ENCODE assay signal across 11 cellular contexts in the genomic region with DNA sequence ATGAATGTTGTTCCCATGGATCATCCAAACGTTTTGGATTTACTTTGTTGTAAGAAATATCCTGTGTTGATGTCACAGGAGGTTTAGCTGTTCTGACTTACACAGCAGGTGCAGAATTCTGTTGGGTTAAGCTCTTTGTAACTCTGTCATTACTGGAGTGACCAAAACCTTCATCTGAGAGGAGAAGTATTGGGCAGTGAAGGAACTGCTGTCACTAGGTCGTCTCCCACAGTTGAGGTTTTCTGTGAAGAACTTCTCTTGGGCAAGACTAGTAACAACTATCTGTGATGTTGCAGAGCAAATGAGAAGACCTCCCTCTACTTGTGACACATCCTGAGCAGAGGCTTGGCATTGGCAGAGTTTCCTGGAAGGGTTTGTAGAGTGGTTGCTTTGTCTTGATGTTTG. TPM values are rescaled to one million over a fixed set of nuclear protein-coding genes. Genes with fewer than 3 reads are reported as not detected.
DNase-seq lines count a peak whose midpoint lies in the region; ATAC-seq and TF ChIP-seq lines count a peak whose summit lies in the region.
"Had no signal": no experiment of that assay in that cellular context is flagged by ENCODE, and none has a peak within 500 bp of the region (broad histone marks: within the 10 kb centered on the region; RNA-seq: fewer than 3 reads in every experiment).

No MANE protein-coding gene starts in this region.

- 48% methylated on average over 2 of the region's 2 CpGs for WGBS in hepatocyte (ENCODE audit: low lambda C conversion rate, missing lambda C conversion rate)

- no peaks in the 10 kb centered on the region for H3K36me3 ChIP-seq in SU-DHL-6 (ENCODE audit: low read length)
- H3K36me3 ChIP-seq in hepatocyte (replicated peaks; ENCODE audit: insufficient read depth, low read depth): no peaks in the 10 kb centered on the region
- H3K36me3 ChIP-seq in tibial artery: no peaks in the 10 kb centered on the region
- H3K36me3 ChIP-seq: BE2C, neutrophil had no signal

- H3K27me3 ChIP-seq in SU-DHL-6 (ENCODE audit: low read length) (no peaks in the 10 kb centered on the region), hepatocyte (no peaks in the 10 kb centered on the region), tibial artery (no peaks in the 10 kb centered on the region)
- H3K27me3 ChIP-seq: BE2C had no signal

- peaks cover 13% of the 10 kb centered on the region for H3K4me1 Mint-ChIP-seq in activated naive CD4-positive, alpha-beta T cell treated with anti-CD3 and anti-CD28 coated beads for 36 hours (ENCODE audit: low read depth)

- H2AFZ ChIP-seq in SU-DHL-6 (ENCODE audit: low read depth, low read length, severe bottlenecking) (no peak overlapping the region), hepatocyte (no peak overlapping the region)

- H3K9me2 ChIP-seq in SU-DHL-6 (replicated peaks; ENCODE audit: insufficient read depth, low read length) (no peaks in the 10 kb centered on the region), hepatocyte (replicated peaks; ENCODE audit: insufficient read depth) (no peaks in the 10 kb centered on the region)

- no peak overlapping the region for H3K4me3 ChIP-seq in SU-DHL-6 (ENCODE audit: insufficient read depth, low read length, poor library complexity, severe bottlenecking)
- H3K4me3 ChIP-seq in hepatocyte: peak overlapping the region; percentile 12
- peak overlapping the region; percentile 86 to 96 for H3K4me3 ChIP-seq in tibial artery

- H3K9me3 Mint-ChIP-seq in activated naive CD4-positive, alpha-beta T cell treated with anti-CD3 and anti-CD28 coated beads for 36 hours: no peaks in the 10 kb centered on the region
- H3K9me3 Mint-ChIP-seq: effector memory CD8-positive, alpha-beta T cell had no signal

- H3K27ac ChIP-seq in SU-DHL-6 (ENCODE audit: low read depth, low read length) (no peak overlapping the region), hepatocyte (peak overlapping the region; percentile 15), tibial artery (peak overlapping the region; percentile 94 to 96)
- H3K27ac ChIP-seq: neutrophil had no signal

- H3K4me2 ChIP-seq in SU-DHL-6 (ENCODE audit: low read depth, low read length, poor library complexity, severe bottlenecking) (peak overlapping the region; percentile 67), hepatocyte (peak overlapping the region; percentile 90)

- no peak overlapping the region for H3K9ac ChIP-seq in SU-DHL-6 (ENCODE audit: low read length)

- TF ChIP-seq CTCF in SU-DHL-6 (IDR thresholded peaks at IDR 0.05; ENCODE audit: insufficient read depth, low read length, poor library complexity, severe bottlenecking) (no peak), hepatocyte (IDR thresholded peaks at IDR 0.05; ENCODE audit: poor library complexity) (no peak), tibial artery (IDR thresholded peaks at IDR 0.05) (no peak)

- no peak overlapping the region for H3K4me3 Mint-ChIP-seq in activated naive CD4-positive, alpha-beta T cell treated with anti-CD3 and anti-CD28 coated beads for 36 hours
- H3K4me3 Mint-ChIP-seq: effector memory CD8-positive, alpha-beta T cell had no signal

- H3K4me1 ChIP-seq in hepatocyte (ENCODE audit: insufficient read depth) (peaks cover 13% of the 10 kb centered on the region), tibial artery (peaks cover 0 to 56% (median 23%) of the 10 kb centered on the region in 4 donors)
- H3K4me1 ChIP-seq: BE2C had no signal

- H3K27me3 Mint-ChIP-seq in activated naive CD4-positive, alpha-beta T cell treated with anti-CD3 and anti-CD28 coated beads for 36 hours (ENCODE audit: low read depth): peaks cover 52% of the 10 kb centered on the region

- intact Hi-C loops in activated naive CD4-positive, alpha-beta T cell treated with anti-CD3 and anti-CD28 coated beads for 36 hours (cut with micrococcal nuclease): loop anchor here (5.0 kb wide), 2 partner anchors 127 to 252 kb away; a partner anchor contains a TSS
- intact Hi-C loops in tibial artery (cut with DNase I; ENCODE audit: low total_unique reads): no loop called here

- peaks cover under 1% of the 10 kb centered on the region; the same call in 1 of the 2 replicates for H4K20me1 ChIP-seq in SU-DHL-6 (ENCODE audit: low read depth, low read length)
- H4K20me1 ChIP-seq in hepatocyte (ENCODE audit: insufficient read depth, poor library complexity, severe bottlenecking): peaks cover 38% of the 10 kb centered on the region

- CTCF ChIA-PET in activated naive CD4-positive, alpha-beta T cell treated with anti-CD3 and anti-CD28 coated beads for 36 hours (lab: Charles Lee): no interaction called here

- peak; percentile 12 for DNase-seq in activated naive CD4-positive, alpha-beta T cell treated with anti-CD3 and anti-CD28 coated beads for 36 hours
- DNase-seq in activated naive CD4-positive, alpha-beta T cell (lab: John Stamatoyannopoulos, UW): no peak
- DNase-seq in hepatocyte (ENCODE audit: low spot score) (no peak), tibial artery (no peak), NCI-H1105 (lab: John Stamatoyannopoulos, UW) (no peak), NCI-H1048 (lab: John Stamatoyannopoulos, UW) (no peak)
- DNase-seq: BE2C; effector memory CD8-positive, alpha-beta T cell had no signal

- no peak for ATAC-seq in HG03159 (IDR thresholded peaks at IDR 0.05; ENCODE audit: unreplicated experiment)
- ATAC-seq: effector memory CD8-positive, alpha-beta T cell had no signal

- H3K79me2 ChIP-seq in SU-DHL-6 (ENCODE audit: insufficient read depth, low read length) (peaks cover 60% of the 10 kb centered on the region), hepatocyte (peaks cover 70% of the 10 kb centered on the region)

- H3K9me3 ChIP-seq in SU-DHL-6 (ENCODE audit: insufficient read depth, low read length): no peaks in the 10 kb centered on the region
- no peaks in the 10 kb centered on the region for H3K9me3 ChIP-seq in hepatocyte (ENCODE audit: low read depth)
- no peaks in the 10 kb centered on the region for H3K9me3 ChIP-seq in tibial artery
- H3K9me3 ChIP-seq: BE2C, neutrophil had no signal

- peaks cover 11% of the 10 kb centered on the region for H3F3A ChIP-seq in SU-DHL-6 (ENCODE audit: insufficient read depth)

- H3K27ac Mint-ChIP-seq in activated naive CD4-positive, alpha-beta T cell treated with anti-CD3 and anti-CD28 coated beads for 36 hours: no peak overlapping the region
- H3K27ac Mint-ChIP-seq: effector memory CD8-positive, alpha-beta T cell had no signal

- H3K36me3 Mint-ChIP-seq in activated naive CD4-positive, alpha-beta T cell treated with anti-CD3 and anti-CD28 coated beads for 36 hours (ENCODE audit: low read depth): no peaks in the 10 kb centered on the region

RNA-seq across cellular contexts. Expression of a gene that starts 2.9 kb away (rescaled TPM):
- 100 to 1,000 TPM; 103 to 107 TPM for total RNA-seq in activated naive CD4-positive, alpha-beta T cell treated with anti-CD3 and anti-CD28 coated beads for 36 hours
- total RNA-seq in hepatocyte: 324 and 341 TPM in 2 replicates
- 122 and 124 TPM in 2 replicates for polyA plus RNA-seq in hepatocyte
